Comparison of ENCODE assay signal across 18 cellular contexts in the genomic region with DNA sequence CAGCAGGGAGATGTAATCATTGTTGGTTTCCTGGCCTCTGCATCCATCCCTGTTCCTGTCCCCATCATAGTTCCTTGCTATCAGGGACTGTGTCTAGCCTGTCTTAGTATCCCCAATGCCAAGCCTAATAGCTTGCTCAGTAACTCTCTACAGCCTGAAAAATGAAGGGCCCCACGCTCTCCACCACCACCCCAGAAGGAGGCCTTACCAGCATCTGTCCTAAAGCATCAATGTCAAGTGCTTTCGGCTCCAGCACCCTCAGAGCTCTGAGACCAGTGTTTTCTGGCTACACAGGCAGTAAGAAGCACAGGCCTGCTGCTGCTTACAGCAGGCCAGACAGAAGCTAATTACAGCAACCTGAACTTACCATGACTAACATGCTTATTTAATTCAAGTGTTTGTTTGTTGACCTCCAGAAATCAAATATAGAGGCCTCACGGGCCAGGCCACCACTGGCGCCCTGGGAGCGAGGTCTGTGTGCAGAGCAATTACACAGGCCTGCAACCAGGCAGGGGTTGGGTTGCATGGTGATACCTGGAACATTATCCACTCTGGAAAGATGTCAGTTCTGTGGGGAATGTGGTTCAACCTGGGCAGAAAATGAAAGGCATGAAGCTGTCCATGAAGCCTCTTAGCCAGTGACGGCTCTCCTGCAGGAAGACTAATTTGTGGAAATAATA.
A peak's percentile ranks its signal among the peaks of the same experiment; 100 is the strongest.
DNase-seq lines count a peak whose midpoint lies in the region; ATAC-seq and TF ChIP-seq lines count a peak whose summit lies in the region.
"Had no signal": no experiment of that assay in that cellular context is flagged by ENCODE, and none has a peak within 500 bp of the region (broad histone marks: within the 10 kb centered on the region; RNA-seq: fewer than 3 reads in every experiment).

No MANE protein-coding gene starts in this region.

- no peaks in the 10 kb centered on the region for H3K36me3 Mint-ChIP-seq in CD4-positive, alpha-beta memory T cell
- H3K36me3 Mint-ChIP-seq in activated CD8-positive, alpha-beta T cell treated with anti-CD3 and anti-CD28 coated beads for 36 hours (ENCODE audit: low read depth), result no peaks in the 10 kb centered on the region
- H3K36me3 Mint-ChIP-seq: IgD-negative memory B cell had no signal

- no peaks in the 10 kb centered on the region for H3K9me3 Mint-ChIP-seq in CD4-positive, alpha-beta memory T cell
- no peaks in the 10 kb centered on the region for H3K9me3 Mint-ChIP-seq in activated CD8-positive, alpha-beta T cell treated with anti-CD3 and anti-CD28 coated beads for 36 hours
- H3K9me3 Mint-ChIP-seq: IgD-negative memory B cell; T-helper 2 cell treated with Interferon-gamma antibody and Interleukin-4, amounts not matched to agents 5 μg/mL and 100 μg/mL, for 36 hours had no signal

- no peak for TF ChIP-seq POLR2A in lower leg skin (IDR thresholded peaks at IDR 0.05)

- WGBS in lower leg skin, 2 donors, result 89 to 90% methylated on average over 6 of the region's 6 CpGs

- no peak for TF ChIP-seq CTCF in activated CD8-positive, alpha-beta T cell treated with anti-CD3 and anti-CD28 coated beads for 36 hours (IDR thresholded peaks at IDR 0.05)
- no peak for TF ChIP-seq CTCF in lower leg skin (IDR thresholded peaks at IDR 0.05)

- no peaks in the 10 kb centered on the region for H3K27me3 ChIP-seq in CD4-positive, alpha-beta memory T cell (ENCODE audit: insufficient read depth, low read length)
- H3K27me3 ChIP-seq: BLaER1 treated with 17β-estradiol and CSF1 and Interleukin-3, amounts not matched to agents 10 nM and 100 nM had no signal

- no peak overlapping the region for H3K4me3 ChIP-seq in CD4-positive, alpha-beta memory T cell (ENCODE audit: low read length in 2 of 2)
- no peak overlapping the region for H3K4me3 ChIP-seq in lower leg skin (ENCODE audit: low read depth, poor library complexity, severe bottlenecking)
- H3K4me3 ChIP-seq: A549; BLaER1 treated with 17β-estradiol and CSF1 and Interleukin-3, amounts not matched to agents 10 nM and 100 nM; PC-9 had no signal

- H3K4me1 ChIP-seq in CD4-positive, alpha-beta memory T cell (ENCODE audit: insufficient read depth, low read length), result peaks cover 3% of the 10 kb centered on the region
- H3K4me1 ChIP-seq: A549 had no signal

- no peaks in the 10 kb centered on the region for H3K36me3 ChIP-seq in CD4-positive, alpha-beta memory T cell (ENCODE audit: insufficient read depth, low read length)
- H3K36me3 ChIP-seq: BLaER1 treated with 17β-estradiol and CSF1 and Interleukin-3, amounts not matched to agents 10 nM and 100 nM had no signal

- H3K27ac ChIP-seq in CD4-positive, alpha-beta memory T cell (ENCODE audit: low read depth, low read length), result no peak overlapping the region
- H3K27ac ChIP-seq: A549; BLaER1 treated with 17β-estradiol and CSF1 and Interleukin-3, amounts not matched to agents 10 nM and 100 nM; PC-9 had no signal

- H3K27ac Mint-ChIP-seq in CD4-positive, alpha-beta memory T cell, result peak overlapping the region in 1 of 7 donors; percentile 1
- H3K27ac Mint-ChIP-seq in activated CD8-positive, alpha-beta T cell treated with anti-CD3 and anti-CD28 coated beads for 36 hours, result no peak overlapping the region
- H3K27ac Mint-ChIP-seq: IgD-negative memory B cell; T-helper 2 cell treated with Interferon-gamma antibody and Interleukin-4, amounts not matched to agents 5 μg/mL and 100 μg/mL, for 36 hours had no signal

- no peak overlapping the region for H3K4me3 Mint-ChIP-seq in CD4-positive, alpha-beta memory T cell
- no peak overlapping the region for H3K4me3 Mint-ChIP-seq in activated CD8-positive, alpha-beta T cell treated with anti-CD3 and anti-CD28 coated beads for 36 hours
- H3K4me3 Mint-ChIP-seq: IgD-negative memory B cell; T-helper 2 cell treated with Interferon-gamma antibody and Interleukin-4, amounts not matched to agents 5 μg/mL and 100 μg/mL, for 36 hours had no signal

- intact Hi-C loops in CD4-positive, alpha-beta memory T cell (cut with micrococcal nuclease), result no loop called here
- intact Hi-C loops in activated CD8-positive, alpha-beta T cell treated with anti-CD3 and anti-CD28 coated beads for 36 hours (cut with micrococcal nuclease), result no loop called here
- intact Hi-C loops in lower leg skin (cut with DNase I; ENCODE audit: low total_unique reads), result loop anchor here (5.0 to 10.0 kb wide), 2 partner anchors 274 to 1788 kb away; no protein-coding TSS in a partner anchor

- DNase-seq in NCI-H510A treated with DMSO at 0.1 percent for 48 hours (lab: John Stamatoyannopoulos, UW) (peak; percentile 23), NCI-H510A (lab: John Stamatoyannopoulos, UW) (no peak), NCI-H2081 (lab: John Stamatoyannopoulos, UW) (peak; percentile 75 to 91), NCI-H748 treated with DMSO at 0.1 percent for 48 hours (lab: John Stamatoyannopoulos, UW) (peak; percentile 50), retina (peak; percentile 83), lower leg skin (ENCODE audit: low spot score in 2 of 2) (no peak)
- no peak for DNase-seq in CD4-positive, alpha-beta memory T cell
- no peak for DNase-seq in activated CD8-positive, alpha-beta T cell treated with anti-CD3 and anti-CD28 coated beads for 36 hours
- DNase-seq: EL, H7, Kasumi-1, NCI-H524 treated with DMSO at 0.1 percent for 48 hours, PC-9, SW 1271 had no signal

- POLR2A ChIA-PET in CD4-positive, alpha-beta memory T cell (lab: Charles Lee; ENCODE audit: partially characterized antibody), result interaction anchor here (1.4 kb wide), 1 partner anchor 146 kb away, joined by 5 read pairs; the partner anchor contains the start of gene NIPBL
- POLR2A ChIA-PET in activated CD8-positive, alpha-beta T cell treated with anti-CD3 and anti-CD28 coated beads for 36 hours (lab: Charles Lee), result no interaction called here

- H3K9me3 ChIP-seq in CD4-positive, alpha-beta memory T cell (ENCODE audit: control insufficient read depth in 1 of 2, low read length in 2 of 2), result no peaks in the 10 kb centered on the region
- H3K9me3 ChIP-seq: A549; BLaER1 treated with 17β-estradiol and CSF1 and Interleukin-3, amounts not matched to agents 10 nM and 100 nM had no signal

- no peak for ATAC-seq in activated CD8-positive, alpha-beta T cell treated with anti-CD3 and anti-CD28 coated beads for 36 hours

- peaks cover 0 to 6% (median 3%) of the 10 kb centered on the region in 4 donors for H3K4me1 Mint-ChIP-seq in CD4-positive, alpha-beta memory T cell
- H3K4me1 Mint-ChIP-seq in activated CD8-positive, alpha-beta T cell treated with anti-CD3 and anti-CD28 coated beads for 36 hours (ENCODE audit: low read depth), result no peaks in the 10 kb centered on the region

- CTCF ChIA-PET in CD4-positive, alpha-beta memory T cell (lab: Charles Lee; ENCODE audit: partially characterized antibody), result interaction anchor here (0.8 to 4.1 kb wide), 15 partner anchors 8 to 302 kb away, joined by 3 to 43 read pairs (median 5); no protein-coding TSS in a partner anchor
- CTCF ChIA-PET in activated CD8-positive, alpha-beta T cell treated with anti-CD3 and anti-CD28 coated beads for 36 hours (lab: Charles Lee), result interaction anchor here (1.0 to 3.4 kb wide), 13 partner anchors 8 to 305 kb away, joined by 3 to 34 read pairs (median 5); no protein-coding TSS in a partner anchor

- H3K27me3 Mint-ChIP-seq in CD4-positive, alpha-beta memory T cell, result peaks cover 4 to 11% of the 10 kb centered on the region in 2 donors
- H3K27me3 Mint-ChIP-seq in activated CD8-positive, alpha-beta T cell treated with anti-CD3 and anti-CD28 coated beads for 36 hours, result peaks cover 7% of the 10 kb centered on the region

Comparison
In these comparisons a context has a peak if more than half of its experiments do, and no peak if none do; other contexts are left out.
1. DNase-seq: peak in NCI-H510A treated with DMSO at 0.1 percent for 48 hours (single experiment), NCI-H2081 (2 of 2), NCI-H748 treated with DMSO at 0.1 percent for 48 hours (single experiment) and retina (single experiment); none in NCI-H510A (single experiment), CD4-positive, alpha-beta memory T cell (0 of 5), activated CD8-positive, alpha-beta T cell treated with anti-CD3 and anti-CD28 coated beads for 36 hours (single experiment) and lower leg skin (0 of 2).